ENCODE assay signal across 8 cellular contexts in genomic region chrX:63275127-63275526, GRCh38.
DNase-seq lines count a peak whose midpoint lies in the region; ATAC-seq and TF ChIP-seq lines count a peak whose summit lies in the region.

No MANE protein-coding gene starts in this region.

- POLR2A ChIA-PET in PC-3 (lab: Charles Lee; ENCODE audit: unreplicated experiment) = no interaction called here

- H3F3A ChIP-seq in PC-3 (ENCODE audit: low read length, unreplicated experiment) = no peaks in the 10 kb centered on the region

- no peaks in the 10 kb centered on the region for H3K9me2 ChIP-seq in PC-3 (replicated peaks; ENCODE audit: low read length)

- no peaks in the 10 kb centered on the region for H4K20me1 ChIP-seq in PC-3 (ENCODE audit: low read length)

- no TSS peak for BruUV-seq in PC-3 (replicated peaks; lab: Mats Ljungman, UMichigan)

- H3K4me1 ChIP-seq in PC-3 (ENCODE audit: insufficient read depth, low read length) = no peaks in the 10 kb centered on the region

- no peaks in the 10 kb centered on the region for H3K9me3 ChIP-seq in PC-3 (ENCODE audit: low read length)

- H3K4me3 ChIP-seq in PC-3 (ENCODE audit: low read length) (no peak overlapping the region), fibroblast of the aortic adventitia (ENCODE audit: low read depth, low read length) (no peak overlapping the region)

- no peaks in the 10 kb centered on the region for H3K27me3 ChIP-seq in PC-3 (ENCODE audit: low read length)

- no peak overlapping the region for H3K9ac ChIP-seq in PC-3 (ENCODE audit: low read length)

- ATAC-seq in GM19023 (IDR thresholded peaks at IDR 0.05; ENCODE audit: unreplicated experiment) (peak; percentile 54), PC-3 (peak; percentile 67)
- no peak for ATAC-seq in stimulated activated effector memory CD8-positive, alpha-beta T cell treated with anti-CD3 and anti-CD28 coated beads, Interleukin-12 subunit alpha, Interleukin-12 subunit beta, amount 100 ng/mL, for 72 hours
- ATAC-seq in activated CD4-positive, CD25-positive, alpha-beta regulatory T cell treated with anti-CD3 and anti-CD28 coated beads, Interleukin-2, amount 50 U/mL, for 24 hours = no peak

- intact Hi-C loops in PC-3 (cut with micrococcal nuclease) = no loop called here

- no peaks in the 10 kb centered on the region for H3K36me3 Mint-ChIP-seq in stimulated activated effector memory CD8-positive, alpha-beta T cell treated with anti-CD3 and anti-CD28 coated beads, Interleukin-12 subunit alpha, Interleukin-12 subunit beta, amount 100 ng/mL, for 72 hours

- no peak overlapping the region for H3K4me2 ChIP-seq in PC-3 (ENCODE audit: low read length)

- H2AFZ ChIP-seq in PC-3 (ENCODE audit: low read length) = no peak overlapping the region

- H3K79me2 ChIP-seq in PC-3 (ENCODE audit: low read length) = no peaks in the 10 kb centered on the region

- no peak overlapping the region for H3K27ac ChIP-seq in PC-3 (ENCODE audit: low read length)

- no peak overlapping the region for H3K4me3 Mint-ChIP-seq in stimulated activated effector memory CD8-positive, alpha-beta T cell treated with anti-CD3 and anti-CD28 coated beads, Interleukin-12 subunit alpha, Interleukin-12 subunit beta, amount 100 ng/mL, for 72 hours

- H3K9me3 Mint-ChIP-seq in stimulated activated effector memory CD8-positive, alpha-beta T cell treated with anti-CD3 and anti-CD28 coated beads, Interleukin-12 subunit alpha, Interleukin-12 subunit beta, amount 100 ng/mL, for 72 hours = no peaks in the 10 kb centered on the region

- no peak overlapping the region for H3K27ac Mint-ChIP-seq in stimulated activated effector memory CD8-positive, alpha-beta T cell treated with anti-CD3 and anti-CD28 coated beads, Interleukin-12 subunit alpha, Interleukin-12 subunit beta, amount 100 ng/mL, for 72 hours

- TF ChIP-seq CTCF in PC-3 (conservative IDR thresholded peaks at IDR 0.05; ENCODE audit: low read depth, low read length) (peak; percentile 69), fibroblast of the aortic adventitia (IDR thresholded peaks at IDR 0.05; ENCODE audit: insufficient read depth, low read length) (peak; percentile 62)

- no peaks in the 10 kb centered on the region for H3K36me3 ChIP-seq in PC-3 (ENCODE audit: low read depth, low read length)

- DNase-seq in AG20443 (ENCODE audit: low spot score) (peak; percentile 59), PC-3 (peak; percentile 58), fibroblast of the aortic adventitia (ENCODE audit: low read depth) (peak; percentile 16), COLO668 (lab: John Stamatoyannopoulos, UW; ENCODE audit: unreplicated experiment) (no peak)
- DNase-seq in stimulated activated effector memory CD8-positive, alpha-beta T cell treated with anti-CD3 and anti-CD28 coated beads, Interleukin-12 subunit alpha, Interleukin-12 subunit beta, amount 100 ng/mL, for 72 hours (ENCODE audit: low spot score in 2 of 2) = peak; percentile 3 to 52
- DNase-seq in activated effector memory CD4-positive, alpha-beta T cell treated with Interleukin-2 at 50 U/mL for 16 hours = no peak

- H3K4me1 Mint-ChIP-seq in stimulated activated effector memory CD8-positive, alpha-beta T cell treated with anti-CD3 and anti-CD28 coated beads, Interleukin-12 subunit alpha, Interleukin-12 subunit beta, amount 100 ng/mL, for 72 hours = no peaks in the 10 kb centered on the region

- CTCF ChIA-PET in PC-3 (lab: Charles Lee) = interaction anchor here (0.7 kb wide), 1 partner anchor 149 kb away, joined by 3 read pairs; no protein-coding TSS in a partner anchor

Comparison
In these comparisons a context has a peak if more than half of its experiments do, and no peak if none do; other contexts are left out.
1. DNase-seq: peak in AG20443 (single experiment), PC-3 (single experiment), fibroblast of the aortic adventitia (single experiment) and stimulated activated effector memory CD8-positive, alpha-beta T cell treated with anti-CD3 and anti-CD28 coated beads, Interleukin-12 subunit alpha, Interleukin-12 subunit beta, amount 100 ng/mL, for 72 hours (2 of 2); none in activated effector memory CD4-positive, alpha-beta T cell treated with Interleukin-2 at 50 U/mL for 16 hours (single experiment) and COLO668 (single experiment).
2. ATAC-seq: peak in GM19023 (single experiment) and PC-3 (single experiment); none in stimulated activated effector memory CD8-positive, alpha-beta T cell treated with anti-CD3 and anti-CD28 coated beads, Interleukin-12 subunit alpha, Interleukin-12 subunit beta, amount 100 ng/mL, for 72 hours (single experiment) and activated CD4-positive, CD25-positive, alpha-beta regulatory T cell treated with anti-CD3 and anti-CD28 coated beads, Interleukin-2, amount 50 U/mL, for 24 hours (0 of 2).